15 cellular contexts compared by ENCODE assay signal in the genomic region with DNA sequence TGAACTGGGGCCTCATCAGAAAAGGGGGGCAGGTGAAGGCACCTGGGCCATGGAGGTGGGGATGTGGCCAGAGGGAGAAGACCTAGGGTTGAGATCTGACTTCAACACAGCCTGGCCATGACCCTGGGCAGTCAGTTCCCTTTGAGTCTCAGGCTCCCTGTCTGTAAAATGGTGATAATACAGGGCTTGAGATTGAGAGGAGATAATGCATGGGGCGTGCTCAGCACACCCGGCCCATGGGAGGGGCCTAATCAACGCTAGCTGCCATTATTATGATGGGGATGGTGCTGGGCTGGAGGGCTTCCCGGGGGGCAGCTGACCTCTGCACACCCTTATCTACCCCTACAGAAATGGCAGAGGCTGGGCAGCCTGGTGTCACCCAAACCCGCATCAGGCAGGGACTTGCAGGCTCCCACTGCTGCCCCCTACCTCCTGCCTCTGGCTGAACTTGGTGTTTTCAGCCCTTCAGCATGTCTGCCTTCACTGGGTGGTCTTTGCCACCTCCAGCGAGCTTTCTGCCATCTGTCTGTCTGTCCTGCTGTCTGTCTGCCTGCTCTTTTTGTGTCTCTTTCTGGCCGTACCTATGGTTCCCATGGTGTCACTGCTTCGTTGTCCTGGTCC.
DNase-seq lines count a peak whose midpoint lies in the region; ATAC-seq and TF ChIP-seq lines count a peak whose summit lies in the region.
"Had no signal": no experiment of that assay in that cellular context is flagged by ENCODE, and none has a peak within 500 bp of the region (broad histone marks: within the 10 kb centered on the region; RNA-seq: fewer than 3 reads in every experiment).

No MANE protein-coding gene starts in this region.

- H3K4me3 Mint-ChIP-seq in central memory CD8-positive, alpha-beta T cell, result no peak overlapping the region
- no peak overlapping the region for H3K4me3 Mint-ChIP-seq in type B pancreatic cell
- H3K4me3 Mint-ChIP-seq: activated T-helper 1 cell treated with anti-CD3 and anti-CD28 coated beads, Interleukin-12 subunit alpha, Interleukin-12 subunit beta, Interleukin-2, Interleukin-4 antibody, amounts not matched to agents 30 ng/mL and 10 ng/mL and 1 ng/mL, durations not matched to agents 14 hours and 24 hours and 36 hours; effector memory CD8-positive, alpha-beta T cell; T-helper 1 cell treated with Interleukin-12 subunit alpha and Interleukin-12 subunit beta and Interleukin-4 antibody, amounts not matched to agents 30 μg/mL and 1 μg/mL, for 36 hours had no signal

- no peaks in the 10 kb centered on the region for H3K9me3 Mint-ChIP-seq in central memory CD8-positive, alpha-beta T cell
- no peaks in the 10 kb centered on the region for H3K9me3 Mint-ChIP-seq in type B pancreatic cell
- H3K9me3 Mint-ChIP-seq: activated T-helper 1 cell treated with anti-CD3 and anti-CD28 coated beads, Interleukin-12 subunit alpha, Interleukin-12 subunit beta, Interleukin-2, Interleukin-4 antibody, amounts not matched to agents 30 ng/mL and 10 ng/mL and 1 ng/mL, durations not matched to agents 14 hours and 24 hours and 36 hours; effector memory CD8-positive, alpha-beta T cell; T-helper 1 cell treated with Interleukin-12 subunit alpha and Interleukin-12 subunit beta and Interleukin-4 antibody, amounts not matched to agents 30 μg/mL and 1 μg/mL, for 36 hours had no signal

- no peaks in the 10 kb centered on the region for H3K27me3 ChIP-seq in SK-N-SH (ENCODE audit: insufficient read depth)
- H3K27me3 ChIP-seq: Peyer's patch had no signal

- WGBS in SK-N-SH (ENCODE audit: low lambda C conversion rate), result 94% methylated on average over 2 of the region's 8 CpGs

- no peak overlapping the region for H2AFZ ChIP-seq in SK-N-SH (ENCODE audit: low read depth)

- H3K4me2 ChIP-seq in SK-N-SH, result no peak overlapping the region

- intact Hi-C loops in left colon (cut with DNase I, micrococcal nuclease), result no loop called here

- TF ChIP-seq CTCF in SK-N-SH (IDR thresholded peaks at IDR 0.05) (no peak), type B pancreatic cell (conservative IDR thresholded peaks at IDR 0.05) (peak; percentile 29)

- TF ChIP-seq EP300 in SK-N-SH (IDR thresholded peaks at IDR 0.05; ENCODE audit: borderline replicate concordance in 1 of 2, low read depth in 1 of 2, low read length in 1 of 2), result no peak

- no peaks in the 10 kb centered on the region for H3K79me2 ChIP-seq in SK-N-SH (ENCODE audit: insufficient read depth)

- no peak overlapping the region for H3K9ac ChIP-seq in SK-N-SH

- ATAC-seq in SK-N-SH treated with all-trans-retinoic acid at 6 μM for 48 hours (no peak), HG03045 (IDR thresholded peaks at IDR 0.05; ENCODE audit: unreplicated experiment) (no peak), left colon (no peak)
- no peak for ATAC-seq in central memory CD8-positive, alpha-beta T cell (replicated peaks; ENCODE audit: extremely low read depth, poor library complexity, severe bottlenecking)
- ATAC-seq: effector memory CD8-positive, alpha-beta T cell; psoas muscle had no signal

- no peak overlapping the region for H3K27ac ChIP-seq in SK-N-SH (ENCODE audit: low read depth in 2 of 2, low read length in 1 of 2)
- H3K27ac ChIP-seq: Peyer's patch, psoas muscle had no signal

- peaks cover 1% of the 10 kb centered on the region for H3K36me3 Mint-ChIP-seq in central memory CD8-positive, alpha-beta T cell (ENCODE audit: insufficient read depth)
- H3K36me3 Mint-ChIP-seq in type B pancreatic cell, result no peaks in the 10 kb centered on the region

- no peaks in the 10 kb centered on the region; a peak in 1 of 4 replicates for H3K4me1 ChIP-seq in SK-N-SH (ENCODE audit: control insufficient read depth in 1 of 2, insufficient read depth in 2 of 2, low read depth in 1 of 2, low read length in 1 of 2)
- H3K4me1 ChIP-seq: Peyer's patch, psoas muscle had no signal

- POLR2A ChIA-PET in SK-N-SH (lab: Yijun Ruan, JAX), result no interaction called here

- no peaks in the 10 kb centered on the region for H3K36me3 ChIP-seq in SK-N-SH (replicated peaks in 1 of 2; ENCODE audit: control insufficient read depth in 1 of 2, insufficient read depth in 2 of 2, low read length in 1 of 2)
- H3K36me3 ChIP-seq: Peyer's patch had no signal

- no peaks in the 10 kb centered on the region for H3K9me2 ChIP-seq in SK-N-SH

- peaks cover 23% of the 10 kb centered on the region for H3K4me1 Mint-ChIP-seq in central memory CD8-positive, alpha-beta T cell
- H3K4me1 Mint-ChIP-seq in type B pancreatic cell (ENCODE audit: unreplicated experiment), result peaks cover 12% of the 10 kb centered on the region

- no peak overlapping the region for H3K4me3 ChIP-seq in SK-N-SH (ENCODE audit: low read depth in 2 of 2, low read length in 1 of 2)
- H3K4me3 ChIP-seq: Peyer's patch, psoas muscle had no signal

- TF ChIP-seq RAD21 in SK-N-SH (IDR thresholded peaks at IDR 0.05; ENCODE audit: low read length), result no peak

- CTCF ChIA-PET in SK-N-SH (lab: Yijun Ruan, JAX), result interaction anchor here (0.7 to 1.6 kb wide), 4 partner anchors 32 to 370 kb away, joined by 3 to 5 read pairs (median 4); no protein-coding TSS in a partner anchor

- H3K9me3 ChIP-seq in SK-N-SH, result no peaks in the 10 kb centered on the region
- H3K9me3 ChIP-seq: Peyer's patch, psoas muscle had no signal

- no peaks in the 10 kb centered on the region for H4K20me1 ChIP-seq in SK-N-SH (ENCODE audit: insufficient read depth)

- H3K27me3 Mint-ChIP-seq in central memory CD8-positive, alpha-beta T cell, result peaks cover 9% of the 10 kb centered on the region
- peaks cover 46% of the 10 kb centered on the region for H3K27me3 Mint-ChIP-seq in type B pancreatic cell

- no peaks in the 10 kb centered on the region for H3F3A ChIP-seq in SK-N-SH (replicated peaks; ENCODE audit: insufficient read depth)

- peak overlapping the region; percentile 54 for H3K27ac Mint-ChIP-seq in central memory CD8-positive, alpha-beta T cell (ENCODE audit: low read depth)
- no peak overlapping the region for H3K27ac Mint-ChIP-seq in type B pancreatic cell
- H3K27ac Mint-ChIP-seq: activated T-helper 1 cell treated with anti-CD3 and anti-CD28 coated beads, Interleukin-12 subunit alpha, Interleukin-12 subunit beta, Interleukin-2, Interleukin-4 antibody, amounts not matched to agents 30 ng/mL and 10 ng/mL and 1 ng/mL, durations not matched to agents 14 hours and 24 hours and 36 hours; T-helper 1 cell treated with Interleukin-12 subunit alpha and Interleukin-12 subunit beta and Interleukin-4 antibody, amounts not matched to agents 30 μg/mL and 1 μg/mL, for 36 hours had no signal

- DNase-seq in SK-N-SH, result peak; percentile 39
- DNase-seq in NCI-H1694 treated with DMSO at 0.1 percent for 48 hours (lab: John Stamatoyannopoulos, UW), result peak; percentile 3
- DNase-seq in central memory CD8-positive, alpha-beta T cell (ENCODE audit: low spot score in 2 of 2), result no peak
- DNase-seq in type B pancreatic cell (ENCODE audit: extremely low spot score, unreplicated experiment), result no peak
- no peak for DNase-seq in left colon
- DNase-seq in EL, result no peak
- DNase-seq: activated CD4-positive, alpha-beta T cell treated with anti-CD3 and anti-CD28 coated beads for 48 hours; effector memory CD8-positive, alpha-beta T cell; kidney glomerular epithelial cell; Peyer's patch had no signal

TF ChIP-seq in SK-N-SH, 30 proteins besides CTCF, POLR2A, EP300 and RAD21 (continues in another document):
- TF ChIP-seq FOXM1 (IDR thresholded peaks at IDR 0.05; ENCODE audit: low read depth), result no peak
- TF ChIP-seq USF2 (IDR thresholded peaks at IDR 0.05; ENCODE audit: borderline replicate concordance, low read depth, low read length), result no peak
- TF ChIP-seq NRF1 (IDR thresholded peaks at IDR 0.05; ENCODE audit: low read depth, low read length), result no peak
- TF ChIP-seq, protein P1, sequence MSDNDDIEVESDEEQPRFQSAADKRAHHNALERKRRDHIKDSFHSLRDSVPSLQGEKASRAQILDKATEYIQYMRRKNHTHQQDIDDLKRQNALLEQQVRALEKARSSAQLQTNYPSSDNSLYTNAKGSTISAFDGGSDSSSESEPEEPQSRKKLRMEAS (IDR thresholded peaks at IDR 0.05; ENCODE audit: low read depth), result no peak
- TF ChIP-seq RFX5 (IDR thresholded peaks at IDR 0.05; ENCODE audit: low read length), result no peak
- no peak for TF ChIP-seq GABPA (IDR thresholded peaks at IDR 0.05; ENCODE audit: low read depth)
- no peak for TF ChIP-seq YY1 (IDR thresholded peaks at IDR 0.05; ENCODE audit: low read depth)
- no peak for TF ChIP-seq RCOR1 (IDR thresholded peaks at IDR 0.05; ENCODE audit: low read length)
- no peak for TF ChIP-seq CHD2 (IDR thresholded peaks at IDR 0.05; ENCODE audit: low read length, partially characterized antibody)

TF ChIP-seq in SK-N-SH treated with all-trans-retinoic acid at 6 μM for 48 hours, 23 proteins besides CTCF, POLR2A, EP300 and RAD21:
- TF ChIP-seq ESRRG (CRISPR knock-in tag; IDR thresholded peaks at IDR 0.05), result no peak

Comparison
In these comparisons a context has a peak if more than half of its experiments do, and no peak if none do; other contexts are left out.
1. DNase-seq: peak in SK-N-SH (single experiment) and NCI-H1694 treated with DMSO at 0.1 percent for 48 hours (single experiment); none in central memory CD8-positive, alpha-beta T cell (0 of 2), type B pancreatic cell (single experiment), left colon (0 of 2) and EL (single experiment).